Comparison of ENCODE assay signal across 8 cellular contexts in the genomic region with DNA sequence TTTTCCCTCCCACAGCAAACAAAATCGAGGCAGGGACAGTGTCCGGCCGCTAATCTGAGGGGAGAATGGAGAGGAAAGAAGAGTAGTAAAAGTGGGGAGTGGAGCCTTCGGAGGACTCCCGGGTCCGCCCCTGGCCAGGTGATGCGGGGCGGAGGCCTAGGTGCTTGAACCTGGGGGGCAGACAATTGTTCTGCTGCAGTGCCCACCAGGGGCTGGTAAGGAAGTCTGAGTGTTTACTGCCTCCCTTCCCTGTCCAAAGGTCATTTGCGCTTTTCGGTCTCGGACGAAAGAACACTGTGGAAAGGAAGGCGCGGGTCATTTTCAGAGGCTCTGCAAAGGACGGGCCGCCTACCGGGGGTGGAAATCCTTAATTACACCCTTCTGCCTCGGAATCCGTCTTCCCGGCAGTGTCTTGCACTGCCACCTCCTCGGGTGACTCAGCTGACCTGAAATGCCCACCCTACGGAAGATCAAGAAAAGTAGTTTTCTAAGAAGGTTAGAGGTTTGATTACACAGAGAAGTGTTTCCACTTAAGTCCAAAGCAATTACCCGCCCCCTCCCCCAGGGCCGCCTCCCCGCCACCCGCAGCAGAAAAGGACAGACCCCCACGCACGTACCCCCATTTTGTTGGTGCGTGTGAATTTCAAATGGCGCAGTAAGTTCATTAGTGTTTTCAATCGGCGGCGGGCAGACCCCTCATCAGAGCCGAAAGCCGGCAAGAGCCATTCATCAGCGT.
DNase-seq lines count a peak whose midpoint lies in the region; ATAC-seq, FAIRE-seq and TF ChIP-seq lines count a peak whose summit lies in the region.

No MANE protein-coding gene starts in this region.

- H3K4me1 Mint-ChIP-seq in MCF 10A (ENCODE audit: insufficient read depth, unreplicated experiment) (peaks cover 16% of the 10 kb centered on the region), memory B cell (peaks cover 5% of the 10 kb centered on the region)

- no peak for ATAC-seq in left ventricle myocardium superior
- ATAC-seq in memory B cell (ENCODE audit: low read depth), result no peak
- no peak for ATAC-seq in GM18861 (IDR thresholded peaks at IDR 0.05; ENCODE audit: unreplicated experiment)
- no peak for ATAC-seq in GM18870 (IDR thresholded peaks at IDR 0.05; ENCODE audit: unreplicated experiment)
- no peak for ATAC-seq in GM21423 (IDR thresholded peaks at IDR 0.05; ENCODE audit: unreplicated experiment)

- H3K9me3 ChIP-seq in cardiac muscle cell (ENCODE audit: low read depth), result no peaks in the 10 kb centered on the region

- H3K27me3 ChIP-seq in cardiac muscle cell, result peaks cover 68% of the 10 kb centered on the region

- H3K4me3 ChIP-seq in cardiac muscle cell, result peak overlapping the region; percentile 90

- CTCF ChIA-PET in MCF 10A (lab: Yijun Ruan, JAX), result interaction anchor here (0.6 to 1.0 kb wide), 3 partner anchors 15 to 1000 kb away, joined by 3 to 4 read pairs (median 3); no protein-coding TSS in a partner anchor

- TF ChIP-seq CTCF in cardiac muscle cell (IDR thresholded peaks at IDR 0.05; ENCODE audit: low read depth, low read length) (no peak), MCF 10A (IDR thresholded peaks at IDR 0.05; ENCODE audit: unreplicated experiment) (no peak)

- H3K27ac Mint-ChIP-seq in MCF 10A (ENCODE audit: low read depth, unreplicated experiment), result peak overlapping the region; percentile 99
- no peak overlapping the region for H3K27ac Mint-ChIP-seq in memory B cell

- H3K9me3 Mint-ChIP-seq in MCF 10A (ENCODE audit: unreplicated experiment), result no peaks in the 10 kb centered on the region
- peaks cover 2% of the 10 kb centered on the region for H3K9me3 Mint-ChIP-seq in memory B cell

- H3K4me1 ChIP-seq in cardiac muscle cell (ENCODE audit: low read depth), result no peaks in the 10 kb centered on the region

- BruUV-seq in MCF 10A (replicated peaks; lab: Mats Ljungman, UMichigan), result TSS peak; percentile 56

- DNase-seq in cardiac muscle cell (ENCODE audit: low read depth in 1 of 2, low spot score in 1 of 2), result peak; percentile 12 to 25
- DNase-seq in left ventricle myocardium superior, result no peak
- DNase-seq in MCF 10A (ENCODE audit: unreplicated experiment), result peak; percentile 40
- no peak for DNase-seq in memory B cell (ENCODE audit: low spot score in 2 of 2)
- peak; percentile 27 for DNase-seq in urothelium cell line (ENCODE audit: low spot score)

- peak overlapping the region; percentile 98 for H3K4me3 Mint-ChIP-seq in MCF 10A (ENCODE audit: unreplicated experiment)
- H3K4me3 Mint-ChIP-seq in memory B cell, result peak overlapping the region; percentile 63

- intact Hi-C loops in left ventricle myocardium superior (cut with micrococcal nuclease), result no loop called here
- intact Hi-C loops in MCF 10A (cut with micrococcal nuclease), result loop anchor here (5.0 kb wide), 2 partner anchors 64 to 191 kb away; no protein-coding TSS in a partner anchor

- POLR2A ChIA-PET in MCF 10A (lab: Yijun Ruan, JAX), result interaction anchor here (0.6 to 1.5 kb wide), 11 partner anchors 9 to 402 kb away, joined by 3 to 4 read pairs (median 3); no protein-coding TSS in a partner anchor

- no peak overlapping the region for H3K27ac ChIP-seq in cardiac muscle cell

- no peaks in the 10 kb centered on the region for H3K36me3 Mint-ChIP-seq in MCF 10A (ENCODE audit: insufficient read depth, unreplicated experiment)
- no peaks in the 10 kb centered on the region for H3K36me3 Mint-ChIP-seq in memory B cell

- H3K27me3 Mint-ChIP-seq in MCF 10A (ENCODE audit: insufficient read depth, unreplicated experiment) (no peaks in the 10 kb centered on the region), memory B cell (peaks cover 18% of the 10 kb centered on the region)

- FAIRE-seq in urothelium cell line (lab: Jason Lieb, UNC), result no peak

- no peaks in the 10 kb centered on the region for H3K36me3 ChIP-seq in cardiac muscle cell

Comparison
In these comparisons a context has a peak if more than half of its experiments do, and no peak if none do; other contexts are left out.
1. DNase-seq: peak in cardiac muscle cell (2 of 2), MCF 10A (single experiment) and urothelium cell line (single experiment); none in left ventricle myocardium superior (single experiment) and memory B cell (0 of 2).